ENCODE assay signal across 1 cellular context in genomic region chr18:46262856-46263255, GRCh38.
TF ChIP-seq lines count a peak whose summit lies in the region.

No MANE protein-coding gene starts in this region.

TF ChIP-seq in SK-N-SH, 30 proteins besides CTCF, POLR2A, EP300 and RAD21:
- no peak for TF ChIP-seq GATA2 (CRISPR knock-in tag; IDR thresholded peaks at IDR 0.05)
- TF ChIP-seq EZH2phosphoT487 (IDR thresholded peaks at IDR 0.05; ENCODE audit: borderline replicate concordance, low read depth): no peak
- TF ChIP-seq POLR2AphosphoS5 (IDR thresholded peaks at IDR 0.05; ENCODE audit: low read depth, low read length): no peak
- TF ChIP-seq MAX (IDR thresholded peaks at IDR 0.05; ENCODE audit: low read depth): no peak
- no peak for TF ChIP-seq NFIC (IDR thresholded peaks at IDR 0.05; ENCODE audit: borderline replicate concordance)
- no peak for TF ChIP-seq RFX5 (IDR thresholded peaks at IDR 0.05; ENCODE audit: low read length)
- no peak for TF ChIP-seq PBX3 (IDR thresholded peaks at IDR 0.05)
- TF ChIP-seq FOXM1 (IDR thresholded peaks at IDR 0.05; ENCODE audit: low read depth): no peak
- no peak for TF ChIP-seq RCOR1 (IDR thresholded peaks at IDR 0.05; ENCODE audit: low read length)
- TF ChIP-seq SMC3 (IDR thresholded peaks at IDR 0.05; ENCODE audit: low read depth, low read length): no peak
- no peak for TF ChIP-seq MEF2A (IDR thresholded peaks at IDR 0.05; ENCODE audit: borderline replicate concordance, low read depth)
- TF ChIP-seq FOXJ3 (CRISPR knock-in tag; IDR thresholded peaks at IDR 0.05): no peak
- no peak for TF ChIP-seq JUND (IDR thresholded peaks at IDR 0.05)
- TF ChIP-seq, protein P1, sequence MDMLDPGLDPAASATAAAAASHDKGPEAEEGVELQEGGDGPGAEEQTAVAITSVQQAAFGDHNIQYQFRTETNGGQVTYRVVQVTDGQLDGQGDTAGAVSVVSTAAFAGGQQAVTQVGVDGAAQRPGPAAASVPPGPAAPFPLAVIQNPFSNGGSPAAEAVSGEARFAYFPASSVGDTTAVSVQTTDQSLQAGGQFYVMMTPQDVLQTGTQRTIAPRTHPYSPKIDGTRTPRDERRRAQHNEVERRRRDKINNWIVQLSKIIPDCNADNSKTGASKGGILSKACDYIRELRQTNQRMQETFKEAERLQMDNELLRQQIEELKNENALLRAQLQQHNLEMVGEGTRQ (IDR thresholded peaks at IDR 0.05; ENCODE audit: borderline replicate concordance, low read depth, low read length): no peak
- TF ChIP-seq, protein P2, sequence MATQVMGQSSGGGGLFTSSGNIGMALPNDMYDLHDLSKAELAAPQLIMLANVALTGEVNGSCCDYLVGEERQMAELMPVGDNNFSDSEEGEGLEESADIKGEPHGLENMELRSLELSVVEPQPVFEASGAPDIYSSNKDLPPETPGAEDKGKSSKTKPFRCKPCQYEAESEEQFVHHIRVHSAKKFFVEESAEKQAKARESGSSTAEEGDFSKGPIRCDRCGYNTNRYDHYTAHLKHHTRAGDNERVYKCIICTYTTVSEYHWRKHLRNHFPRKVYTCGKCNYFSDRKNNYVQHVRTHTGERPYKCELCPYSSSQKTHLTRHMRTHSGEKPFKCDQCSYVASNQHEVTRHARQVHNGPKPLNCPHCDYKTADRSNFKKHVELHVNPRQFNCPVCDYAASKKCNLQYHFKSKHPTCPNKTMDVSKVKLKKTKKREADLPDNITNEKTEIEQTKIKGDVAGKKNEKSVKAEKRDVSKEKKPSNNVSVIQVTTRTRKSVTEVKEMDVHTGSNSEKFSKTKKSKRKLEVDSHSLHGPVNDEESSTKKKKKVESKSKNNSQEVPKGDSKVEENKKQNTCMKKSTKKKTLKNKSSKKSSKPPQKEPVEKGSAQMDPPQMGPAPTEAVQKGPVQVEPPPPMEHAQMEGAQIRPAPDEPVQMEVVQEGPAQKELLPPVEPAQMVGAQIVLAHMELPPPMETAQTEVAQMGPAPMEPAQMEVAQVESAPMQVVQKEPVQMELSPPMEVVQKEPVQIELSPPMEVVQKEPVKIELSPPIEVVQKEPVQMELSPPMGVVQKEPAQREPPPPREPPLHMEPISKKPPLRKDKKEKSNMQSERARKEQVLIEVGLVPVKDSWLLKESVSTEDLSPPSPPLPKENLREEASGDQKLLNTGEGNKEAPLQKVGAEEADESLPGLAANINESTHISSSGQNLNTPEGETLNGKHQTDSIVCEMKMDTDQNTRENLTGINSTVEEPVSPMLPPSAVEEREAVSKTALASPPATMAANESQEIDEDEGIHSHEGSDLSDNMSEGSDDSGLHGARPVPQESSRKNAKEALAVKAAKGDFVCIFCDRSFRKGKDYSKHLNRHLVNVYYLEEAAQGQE (IDR thresholded peaks at IDR 0.05; ENCODE audit: low read depth, low read length): no peak
